Comparison of ENCODE assay signal across 17 cellular contexts in the genomic region with DNA sequence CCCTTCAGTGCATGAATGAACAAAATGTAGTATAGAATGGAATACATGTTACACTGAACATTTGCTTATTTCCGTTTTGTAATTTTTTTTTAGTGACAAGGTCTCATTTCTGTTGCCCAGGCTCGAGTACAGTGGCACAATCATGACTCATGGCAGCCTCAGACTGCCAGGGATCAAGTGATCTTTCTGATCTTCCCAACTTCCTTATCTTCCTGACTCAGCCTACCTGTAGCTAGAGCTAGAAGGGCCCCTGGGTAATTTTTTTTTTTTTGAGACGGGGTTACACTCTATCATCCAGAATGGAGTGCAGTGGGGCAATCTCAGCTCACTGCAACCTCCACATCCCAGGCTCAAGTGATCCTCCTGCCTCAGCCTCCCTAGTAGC. TPM values are rescaled to one million over a fixed set of nuclear protein-coding genes. Genes with fewer than 3 reads are reported as not detected.
DNase-seq lines count a peak whose midpoint lies in the region; ATAC-seq and TF ChIP-seq lines count a peak whose summit lies in the region.
"Had no signal": no experiment of that assay in that cellular context is flagged by ENCODE, and none has a peak within 500 bp of the region (broad histone marks: within the 10 kb centered on the region; RNA-seq: fewer than 3 reads in every experiment).

No MANE protein-coding gene starts in this region.

- ATAC-seq in activated T-cell treated with anti-CD3 and anti-CD28 coated beads, Interleukin-2, amount 50 U/mL, for 4 hours: no peak
- peak; percentile 58; the same call in 1 of the 2 replicates for ATAC-seq in PC-3
- ATAC-seq in left lobe of liver: no peak

- H3K27ac Mint-ChIP-seq in activated T-cell treated with anti-CD3 and anti-CD28 coated beads, Interleukin-2, amount 50 U/mL, for 24 hours: peak overlapping the region; percentile 52
- H3K27ac Mint-ChIP-seq: activated CD4-positive, alpha-beta T cell treated with anti-CD3 and anti-CD28 coated beads, Interleukin-2, amount 10 ng/mL, durations not matched to agents 24 days and 14 days; HFFc6 had no signal

- H3K9me3 Mint-ChIP-seq in activated T-cell treated with anti-CD3 and anti-CD28 coated beads, Interleukin-2, amount 50 U/mL, for 24 hours: no peaks in the 10 kb centered on the region
- H3K9me3 Mint-ChIP-seq in activated T-cell treated with anti-CD3 and anti-CD28 coated beads, Interleukin-2, amount 50 U/mL, for 4 hours: no peaks in the 10 kb centered on the region
- H3K9me3 Mint-ChIP-seq: activated CD4-positive, alpha-beta T cell treated with anti-CD3 and anti-CD28 coated beads, Interleukin-2, amount 10 ng/mL, durations not matched to agents 24 days and 14 days; HFFc6 had no signal

- CTCF ChIA-PET in PC-3 (lab: Charles Lee): no interaction called here

- H3K27me3 Mint-ChIP-seq in activated T-cell treated with anti-CD3 and anti-CD28 coated beads, Interleukin-2, amount 50 U/mL, for 24 hours: no peaks in the 10 kb centered on the region
- no peaks in the 10 kb centered on the region for H3K27me3 Mint-ChIP-seq in activated T-cell treated with anti-CD3 and anti-CD28 coated beads, Interleukin-2, amount 50 U/mL, for 4 hours (ENCODE audit: low read depth)
- H3K27me3 Mint-ChIP-seq: activated CD4-positive, alpha-beta T cell treated with anti-CD3 and anti-CD28 coated beads, Interleukin-2, amount 10 ng/mL, durations not matched to agents 24 days and 14 days had no signal

- no peak for TF ChIP-seq EP300 in stomach (IDR thresholded peaks at IDR 0.05)

- H3K27me3 ChIP-seq in PC-3 (ENCODE audit: low read length) (no peaks in the 10 kb centered on the region), stomach (no peaks in the 10 kb centered on the region)
- H3K27me3 ChIP-seq: cardiac muscle cell, tibial nerve had no signal

- no peaks in the 10 kb centered on the region for H3K36me3 ChIP-seq in PC-3 (ENCODE audit: low read depth, low read length)
- peaks cover 0 to 6% (median 0%) of the 10 kb centered on the region in 4 donors for H3K36me3 ChIP-seq in stomach
- H3K36me3 ChIP-seq: cardiac muscle cell, tibial nerve had no signal

- TF ChIP-seq POLR2A in stomach (IDR thresholded peaks at IDR 0.05): no peak

- no peak overlapping the region for H3K4me3 Mint-ChIP-seq in activated T-cell treated with anti-CD3 and anti-CD28 coated beads, Interleukin-2, amount 50 U/mL, for 24 hours
- no peak overlapping the region for H3K4me3 Mint-ChIP-seq in activated T-cell treated with anti-CD3 and anti-CD28 coated beads, Interleukin-2, amount 50 U/mL, for 4 hours
- H3K4me3 Mint-ChIP-seq: activated CD4-positive, alpha-beta T cell treated with anti-CD3 and anti-CD28 coated beads, Interleukin-2, amount 10 ng/mL, durations not matched to agents 24 days and 14 days; HFFc6 had no signal

- 66 to 88% (median 74%) methylated on average over 3 of the region's 3 CpGs for WGBS in stomach, 5 donors

- no peak for DNase-seq in activated T-cell treated with anti-CD3 and anti-CD28 coated beads, Interleukin-2, amount 50 U/mL, for 24 hours
- no peak for DNase-seq in activated T-cell treated with anti-CD3 and anti-CD28 coated beads, Interleukin-2, amount 50 U/mL, for 4 hours
- DNase-seq in PC-3: peak; percentile 34
- peak; percentile 83 for DNase-seq in epithelial cell of esophagus (ENCODE audit: low read depth)
- DNase-seq in stomach: peak; percentile 24
- DNase-seq in AG20443 (ENCODE audit: low spot score): no peak
- no peak for DNase-seq in HCEC 1CT
- no peak for DNase-seq in left lobe of liver (ENCODE audit: low spot score)
- DNase-seq: activated CD4-positive, alpha-beta T cell treated with anti-CD3 and anti-CD28 coated beads, Interleukin-2, amount 10 ng/mL, durations not matched to agents 24 days and 14 days; DMS153; HFFc6; hypothalamus; NCI-H187 treated with DMSO at 0.1 percent for 48 hours; NCI-H82 had no signal

- H2AFZ ChIP-seq in PC-3 (ENCODE audit: low read length): no peak overlapping the region

- H3K9ac ChIP-seq in PC-3 (ENCODE audit: low read length): no peak overlapping the region

- intact Hi-C loops in PC-3 (cut with micrococcal nuclease): no loop called here
- intact Hi-C loops in stomach (cut with DNase I; ENCODE audit: low total_unique reads): no loop called here

- H3K9me3 ChIP-seq in PC-3 (ENCODE audit: low read length) (no peaks in the 10 kb centered on the region), stomach (no peaks in the 10 kb centered on the region)
- H3K9me3 ChIP-seq: tibial nerve had no signal

- H3K4me1 Mint-ChIP-seq in activated T-cell treated with anti-CD3 and anti-CD28 coated beads, Interleukin-2, amount 50 U/mL, for 24 hours (ENCODE audit: low read depth): peaks cover 43% of the 10 kb centered on the region
- peaks cover 28% of the 10 kb centered on the region for H3K4me1 Mint-ChIP-seq in activated T-cell treated with anti-CD3 and anti-CD28 coated beads, Interleukin-2, amount 50 U/mL, for 4 hours (ENCODE audit: low read depth)

- H3K36me3 Mint-ChIP-seq in activated T-cell treated with anti-CD3 and anti-CD28 coated beads, Interleukin-2, amount 50 U/mL, for 24 hours (ENCODE audit: low read depth): peaks cover 29% of the 10 kb centered on the region
- peaks cover 12% of the 10 kb centered on the region for H3K36me3 Mint-ChIP-seq in activated T-cell treated with anti-CD3 and anti-CD28 coated beads, Interleukin-2, amount 50 U/mL, for 4 hours (ENCODE audit: insufficient read depth)

- peaks cover 26% of the 10 kb centered on the region for H3K79me2 ChIP-seq in PC-3 (ENCODE audit: low read length)

- H4K20me1 ChIP-seq in PC-3 (ENCODE audit: low read length): no peaks in the 10 kb centered on the region

- POLR2A ChIA-PET in PC-3 (lab: Charles Lee; ENCODE audit: unreplicated experiment): interaction anchor here (0.6 kb wide), 1 partner anchor 21 kb away, joined by 3 read pairs; no protein-coding TSS in a partner anchor

- 0 out of 2 replicates have a peak overlapping the region, but pooled peaks have one; percentile 29 for H3K4me2 ChIP-seq in PC-3 (ENCODE audit: low read length)

- no peaks in the 10 kb centered on the region for H3K4me1 ChIP-seq in PC-3 (ENCODE audit: insufficient read depth, low read length)
- peaks cover 0 to 26% (median 11%) of the 10 kb centered on the region in 4 donors for H3K4me1 ChIP-seq in stomach
- H3K4me1 ChIP-seq: tibial nerve had no signal

- TF ChIP-seq CTCF in PC-3 (conservative IDR thresholded peaks at IDR 0.05; ENCODE audit: low read depth, low read length) (no peak), epithelial cell of esophagus (IDR thresholded peaks at IDR 0.05; ENCODE audit: insufficient read depth, low read depth, low read length, missing control alignments) (no peak), stomach (IDR thresholded peaks at IDR 0.05) (no peak)

- H3F3A ChIP-seq in PC-3 (ENCODE audit: low read length, unreplicated experiment): no peaks in the 10 kb centered on the region

- H3K27ac ChIP-seq in PC-3 (ENCODE audit: low read length) (no peak overlapping the region), stomach (no peak overlapping the region)
- H3K27ac ChIP-seq: cardiac muscle cell, tibial nerve had no signal

- no peaks in the 10 kb centered on the region for H3K9me2 ChIP-seq in PC-3 (replicated peaks; ENCODE audit: low read length)

- H3K4me3 ChIP-seq in PC-3 (ENCODE audit: low read length) (no peak overlapping the region), epithelial cell of esophagus (ENCODE audit: low read length) (no peak overlapping the region), stomach (no peak overlapping the region)
- H3K4me3 ChIP-seq: cardiac muscle cell, lung, tibial nerve had no signal

- no TSS peak for BruUV-seq in PC-3 (replicated peaks; lab: Mats Ljungman, UMichigan)

RNA-seq across cellular contexts. Expression of gene SLX4, which starts 7.4 kb away (rescaled TPM):
- 1 to 10 TPM; 7.6 to 9.1 (median 8.6) TPM for total RNA-seq in activated T-cell treated with anti-CD3 and anti-CD28 coated beads, Interleukin-2, amount 50 U/mL, for 4 hours
- 5.1 and 5.9 TPM in 2 replicates for total RNA-seq in PC-3 (2014; rRNA removed)
- 10 to 100 TPM in 1 of 5 donors, 1 to 10 TPM in 4; 5.1 to 19.7 (median 8.0) TPM for total RNA-seq in stomach
- 1 to 10 TPM in 1 of 3 donors, under 1 TPM in 2; 0.76 to 1.3 (median 1.00) TPM for polyA plus RNA-seq in stomach
- total RNA-seq in left lobe of liver: 2.8 TPM

RNA-seq across cellular contexts. Expression of gene DNASE1, which starts 35.7 kb away (rescaled TPM):
- total RNA-seq in activated T-cell treated with anti-CD3 and anti-CD28 coated beads, Interleukin-2, amount 50 U/mL, for 4 hours: 1 to 10 TPM; 3.7 to 4.2 (median 3.9) TPM
- total RNA-seq in PC-3 (2014; rRNA removed): 9.3 and 14.0 TPM in 2 replicates
- total RNA-seq in stomach: 100 to 1,000 TPM in 1 of 5 donors, 10 to 100 TPM in 4; 35.2 to 128 (median 43.0) TPM
- 10 to 100 TPM; 10.4 to 25.7 (median 25.0) TPM for polyA plus RNA-seq in stomach
- total RNA-seq in left lobe of liver: 4.6 TPM

RNA-seq across cellular contexts. Expression of gene NLRC3, which starts 41.6 kb away (rescaled TPM):
- 1 to 10 TPM; 7.8 to 8.3 (median 7.9) TPM for total RNA-seq in activated T-cell treated with anti-CD3 and anti-CD28 coated beads, Interleukin-2, amount 50 U/mL, for 4 hours
- total RNA-seq in PC-3 (2014; rRNA removed) (not detected in 2 replicates), stomach (10 to 100 TPM in 2 of 5 donors, 1 to 10 TPM in 2, not detected in 1; 1.7 to 17.0 (median 12.8) TPM), left lobe of liver (0.81 TPM)
- polyA plus RNA-seq in stomach: under 1 TPM; 0.45 to 0.50 (median 0.46) TPM
- total RNA-seq: HFFc6 had no signal

Comparison
In these comparisons a context has a peak if more than half of its experiments do, and no peak if none do; other contexts are left out.
1. DNase-seq: peak in PC-3 (single experiment), epithelial cell of esophagus (single experiment) and stomach (single experiment); none in activated T-cell treated with anti-CD3 and anti-CD28 coated beads, Interleukin-2, amount 50 U/mL, for 24 hours (single experiment), activated T-cell treated with anti-CD3 and anti-CD28 coated beads, Interleukin-2, amount 50 U/mL, for 4 hours (single experiment), AG20443 (single experiment), HCEC 1CT (single experiment) and left lobe of liver (single experiment).